ENCODE assay signal across 20 cellular contexts in genomic region chr7:87361320-87361719, GRCh38.
DNase-seq lines count a peak whose midpoint lies in the region; ATAC-seq, FAIRE-seq and TF ChIP-seq lines count a peak whose summit lies in the region.
"Had no signal": no experiment of that assay in that cellular context is flagged by ENCODE, and none has a peak within 500 bp of the region (broad histone marks: within the 10 kb centered on the region; RNA-seq: fewer than 3 reads in every experiment).

No MANE protein-coding gene starts in this region.

- H3K27ac Mint-ChIP-seq in memory B cell: no peak overlapping the region
- H3K27ac Mint-ChIP-seq: CD8-positive, alpha-beta T cell; GM23338; IgD-negative memory B cell had no signal

- no peaks in the 10 kb centered on the region for H3K4me1 Mint-ChIP-seq in memory B cell
- H3K4me1 Mint-ChIP-seq: GM23338 had no signal

- FAIRE-seq in RCC 7860 (lab: Jason Lieb, UNC): no peak
- FAIRE-seq: A549, D721Med, G401.6, GM12892 had no signal

- TF ChIP-seq POLR2A in NB4 (IDR thresholded peaks at IDR 0.05; ENCODE audit: extremely low read depth, insufficient read length): no peak

- no peak overlapping the region for H3K4me3 ChIP-seq in NB4 (ENCODE audit: low read depth, low read length)
- H3K4me3 ChIP-seq: A549, GM23338 had no signal

- H3K36me3 Mint-ChIP-seq in memory B cell: peaks cover 9% of the 10 kb centered on the region

- ATAC-seq in GM18868 (IDR thresholded peaks at IDR 0.05; ENCODE audit: unreplicated experiment): peak; percentile 58
- ATAC-seq in memory B cell (ENCODE audit: low read depth): peak; percentile 32
- ATAC-seq: A549; CD8-positive, alpha-beta T cell; GM23338 had no signal

- no peaks in the 10 kb centered on the region for H3K27me3 Mint-ChIP-seq in memory B cell
- H3K27me3 Mint-ChIP-seq: IgD-negative memory B cell had no signal

- no peak overlapping the region for H3K4me3 Mint-ChIP-seq in memory B cell
- H3K4me3 Mint-ChIP-seq: CD8-positive, alpha-beta T cell; GM23338; IgD-negative memory B cell had no signal

- DNase-seq in Kasumi-1 (lab: John Stamatoyannopoulos, UW) (peak; percentile 8 to 12), NB4 (ENCODE audit: low read depth) (peak; percentile 8), memory B cell (ENCODE audit: low spot score in 2 of 2) (no peak), RCC 7860 (ENCODE audit: low spot score) (no peak)
- DNase-seq in activated effector memory CD4-positive, alpha-beta T cell treated with Interleukin-2 at 50 U/mL for 16 hours: no peak
- no peak for DNase-seq in activated CD4-positive, alpha-beta T cell treated with anti-CD3 and anti-CD28 coated beads for 1 hour
- DNase-seq: BE2C; CD8-positive, alpha-beta T cell; COR-L47; DMS153; DMS79 treated with DMSO at 0.1 percent for 48 hours; EL; H7 had no signal

- TF ChIP-seq CTCF in NB4 (IDR thresholded peaks at IDR 0.05; ENCODE audit: low read depth, low read length): no peak

- H3K9me3 Mint-ChIP-seq in memory B cell: no peaks in the 10 kb centered on the region
- H3K9me3 Mint-ChIP-seq: CD8-positive, alpha-beta T cell; IgD-negative memory B cell had no signal

Comparison
In these comparisons a context has a peak if more than half of its experiments do, and no peak if none do; other contexts are left out.
1. DNase-seq: peak in Kasumi-1 (2 of 2) and NB4 (single experiment); none in memory B cell (0 of 2), activated effector memory CD4-positive, alpha-beta T cell treated with Interleukin-2 at 50 U/mL for 16 hours (single experiment), RCC 7860 (single experiment) and activated CD4-positive, alpha-beta T cell treated with anti-CD3 and anti-CD28 coated beads for 1 hour (single experiment).